Comparison of ENCODE assay signal across 8 cellular contexts in genomic region chr17:6639651-6640535, GRCh38. TPM values are rescaled to one million over a fixed set of nuclear protein-coding genes. Genes with fewer than 3 reads are reported as not detected.
DNase-seq lines count a peak whose midpoint lies in the region; ATAC-seq and TF ChIP-seq lines count a peak whose summit lies in the region.

No MANE protein-coding gene starts in this region.

- H3K27me3 ChIP-seq in SJSA1 (replicated peaks) (no peaks in the 10 kb centered on the region), liver (ENCODE audit: control insufficient read depth in 4 of 4, insufficient read depth in 4 of 4, low read length in 3 of 4) (no peaks in the 10 kb centered on the region), subcutaneous abdominal adipose tissue (ENCODE audit: control insufficient read depth in 5 of 5, insufficient read depth in 4 of 5, low read length in 5 of 5) (no peaks in the 10 kb centered on the region)

- H3K9me3 ChIP-seq in SJSA1 (replicated peaks) (no peaks in the 10 kb centered on the region), liver (ENCODE audit: control insufficient read depth in 4 of 4, low read length in 3 of 4) (no peaks in the 10 kb centered on the region), subcutaneous abdominal adipose tissue (ENCODE audit: control insufficient read depth in 5 of 5, low read length in 5 of 5) (no peaks in the 10 kb centered on the region)

- DNase-seq in SJSA1 (ENCODE audit: low read depth in 1 of 2, low spot score in 2 of 2) (peak in 1 of 2 experiments; percentile 15), dedifferentiated amniotic fluid mesenchymal stem cell (ENCODE audit: extremely low spot score) (peak; percentile 28), HPDE6-E6E7 (ENCODE audit: extremely low spot score) (no peak)
- DNase-seq in central memory CD4-positive, alpha-beta T cell: no peak

- H3K4me1 ChIP-seq in SJSA1 (replicated peaks) (peaks cover 20% of the 10 kb centered on the region), liver (ENCODE audit: control insufficient read depth in 4 of 4, insufficient read depth in 4 of 4, low read length in 3 of 4) (peaks cover 3 to 34% (median 26%) of the 10 kb centered on the region in 4 donors), subcutaneous abdominal adipose tissue (ENCODE audit: control insufficient read depth in 5 of 5, insufficient read depth in 5 of 5, low read length in 5 of 5) (peaks cover 3 to 31% (median 28%) of the 10 kb centered on the region in 5 donors)

- H3K9ac ChIP-seq in liver (ENCODE audit: low read depth in 1 of 2, low read length in 2 of 2) (peak overlapping the region; percentile 36 to 68), subcutaneous abdominal adipose tissue (ENCODE audit: low read length in 5 of 5) (peak overlapping the region in 4 of 5 donors; percentile 72 to 95 (median 92))

- H3K36me3 ChIP-seq in SJSA1 (peaks cover 36% of the 10 kb centered on the region), liver (ENCODE audit: control insufficient read depth in 4 of 4, insufficient read depth in 3 of 4, low read depth in 1 of 4, low read length in 3 of 4) (peaks cover 0 to 15% (median 6%) of the 10 kb centered on the region in 4 donors), subcutaneous abdominal adipose tissue (ENCODE audit: control insufficient read depth in 5 of 5, insufficient read depth in 5 of 5, low read length in 5 of 5) (peaks cover 12 to 21% (median 20%) of the 10 kb centered on the region in 5 donors)

- peak; percentile 14 for ATAC-seq in HG02870 (IDR thresholded peaks at IDR 0.05; ENCODE audit: unreplicated experiment)

- TF ChIP-seq CTCF in liver (IDR thresholded peaks at IDR 0.05; ENCODE audit: low read depth, low read length, missing input control): no peak

- H3K4me3 ChIP-seq in GM08714 (ENCODE audit: low read length) (peak overlapping the region; percentile 90), SJSA1 (peak overlapping the region; percentile 62), liver (ENCODE audit: low read depth in 1 of 3, low read length in 3 of 3) (peak overlapping the region; percentile 88 to 94 (median 90)), subcutaneous abdominal adipose tissue (ENCODE audit: low read depth in 1 of 5, low read length in 5 of 5) (peak overlapping the region; percentile 86 to 97 (median 94))

- under 1% methylated on average over 66 of the region's 66 CpGs for WGBS in liver

- H3K27ac ChIP-seq in SJSA1 (peak overlapping the region; percentile 80), liver (ENCODE audit: low read depth in 1 of 2, low read length in 2 of 2) (peak overlapping the region in 1 of 2 donors; percentile 69), subcutaneous abdominal adipose tissue (ENCODE audit: low read depth, low read length) (peak overlapping the region; percentile 76)

- no peak for TF ChIP-seq RAD21 in liver (IDR thresholded peaks at IDR 0.05)

TF ChIP-seq in liver, 16 proteins besides CTCF, POLR2A, EP300 and RAD21:
- TF ChIP-seq FOXA1 (IDR thresholded peaks at IDR 0.05) (no peak), ZBTB33 (IDR thresholded peaks at IDR 0.05) (no peak), YY1 (IDR thresholded peaks at IDR 0.05) (no peak), MAX (IDR thresholded peaks at IDR 0.05) (no peak), HNF4A (conservative IDR thresholded peaks at IDR 0.05) (no peak), RXRA (IDR thresholded peaks at IDR 0.05) (no peak), GABPA (IDR thresholded peaks at IDR 0.05 in 1 of 2, conservative IDR thresholded peaks at IDR 0.05 in 1 of 2) (no peak), SP1 (IDR thresholded peaks at IDR 0.05) (no peak), HNF4G (IDR thresholded peaks at IDR 0.05) (no peak), FOXA2 (IDR thresholded peaks at IDR 0.05) (no peak)
- TF ChIP-seq, protein P1, sequence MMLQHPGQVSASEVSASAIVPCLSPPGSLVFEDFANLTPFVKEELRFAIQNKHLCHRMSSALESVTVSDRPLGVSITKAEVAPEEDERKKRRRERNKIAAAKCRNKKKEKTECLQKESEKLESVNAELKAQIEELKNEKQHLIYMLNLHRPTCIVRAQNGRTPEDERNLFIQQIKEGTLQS (IDR thresholded peaks at IDR 0.05): no peak

RNA-seq across cellular contexts. Expression of gene KIAA0753, which starts 0.6 kb away (rescaled TPM):
- total RNA-seq in SJSA1 (2014; rRNA removed; shearing (Covaris generic)): 10.0 and 14.7 TPM in 2 replicates
- total RNA-seq in liver: 1 to 10 TPM; 3.8 to 5.9 TPM
- 1 to 10 TPM; 2.0 to 2.1 TPM for polyA plus RNA-seq in liver

RNA-seq across cellular contexts. Expression of gene TXNDC17, which starts 1.0 kb away (rescaled TPM):
- 226 and 331 TPM in 2 replicates for total RNA-seq in SJSA1 (2014; rRNA removed; shearing (Covaris generic))
- total RNA-seq in liver: 10 to 100 TPM; 32.9 to 58.4 TPM
- 100 to 1,000 TPM; 141 to 329 TPM for polyA plus RNA-seq in liver

RNA-seq across cellular contexts. Expression of gene MED31, which starts 11.5 kb away (rescaled TPM):
- total RNA-seq in SJSA1 (2014; rRNA removed; shearing (Covaris generic)): 12.8 and 47.9 TPM in 2 replicates
- total RNA-seq in liver: 10 to 100 TPM in 1 of 2 donors, 1 to 10 TPM in 1; 6.9 to 10.4 TPM
- 10 to 100 TPM in 1 of 2 donors, 1 to 10 TPM in 1; 7.0 to 29.8 TPM for polyA plus RNA-seq in liver

RNA-seq across cellular contexts. Expression of gene C17orf100, which starts 11.7 kb away (rescaled TPM):
- total RNA-seq in SJSA1 (2014; rRNA removed; shearing (Covaris generic)): 0.84 and 0.88 TPM in 2 replicates
- total RNA-seq in liver: 1 to 10 TPM in 1 of 2 donors, under 1 TPM in 1; 0.56 to 2.2 TPM
- 10 to 100 TPM in 1 of 2 donors, 1 to 10 TPM in 1; 3.3 to 33.2 TPM for polyA plus RNA-seq in liver
